ENCODE assay signal across 25 cellular contexts in the genomic region with DNA sequence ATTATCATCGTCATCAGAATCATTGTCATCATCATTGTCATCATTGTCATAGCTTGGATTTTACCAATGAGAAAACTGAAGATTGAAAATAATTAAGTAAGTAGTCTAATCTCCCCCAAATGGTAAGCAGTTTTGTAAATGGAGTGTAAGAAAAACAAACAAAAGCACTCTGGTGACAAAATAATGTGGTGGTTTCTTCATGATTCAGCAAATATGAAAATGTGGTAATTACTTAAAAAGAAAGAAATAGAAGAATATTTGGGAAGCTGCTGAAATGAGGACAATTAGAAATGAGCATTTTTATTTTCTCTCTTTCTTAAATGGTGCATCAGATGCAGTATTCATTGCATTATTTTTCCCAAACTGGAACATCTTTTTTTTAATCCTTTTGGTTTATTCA.
DNase-seq lines count a peak whose midpoint lies in the region; ATAC-seq, FAIRE-seq and TF ChIP-seq lines count a peak whose summit lies in the region.
"Had no signal": no experiment of that assay in that cellular context is flagged by ENCODE, and none has a peak within 500 bp of the region (broad histone marks: within the 10 kb centered on the region; RNA-seq: fewer than 3 reads in every experiment).

No MANE protein-coding gene starts in this region.

- H3K36me3 ChIP-seq in HepG2 (replicated peaks in 1 of 2; ENCODE audit: control insufficient read depth in 1 of 2, insufficient read depth in 2 of 2, low read length in 2 of 2) (no peaks in the 10 kb centered on the region), right lobe of liver (no peaks in the 10 kb centered on the region), K562 (ENCODE audit: control insufficient read depth, insufficient read depth, low read length) (no peaks in the 10 kb centered on the region), esophagus muscularis mucosa (no peaks in the 10 kb centered on the region)
- H3K36me3 ChIP-seq: BE2C, BLaER1 had no signal

- H2AFZ ChIP-seq in HepG2 (ENCODE audit: low read length), result no peak overlapping the region
- H2AFZ ChIP-seq in K562 (ENCODE audit: low read depth, low read length), result no peak overlapping the region

- H3K4me2 ChIP-seq in HepG2 (ENCODE audit: low read depth, low read length) (no peak overlapping the region), K562 (ENCODE audit: insufficient read depth, low read length) (no peak overlapping the region)
- H3K4me2 ChIP-seq: BLaER1 had no signal

- H3K4me1 ChIP-seq in HepG2 (ENCODE audit: insufficient read depth, low read length) (no peaks in the 10 kb centered on the region), right lobe of liver (no peaks in the 10 kb centered on the region), K562 (replicated peaks in 1 of 2; ENCODE audit: control insufficient read depth in 2 of 2, insufficient read depth in 2 of 2, low read length in 2 of 2) (no peaks in the 10 kb centered on the region), esophagus muscularis mucosa (no peaks in the 10 kb centered on the region)
- H3K4me1 ChIP-seq: BE2C, BLaER1 had no signal

- H3K9ac ChIP-seq in HepG2 (ENCODE audit: insufficient read depth, low read depth, low read length) (no peak overlapping the region), K562 (ENCODE audit: insufficient read depth in 1 of 2, low read depth in 2 of 2, low read length in 2 of 2) (no peak overlapping the region)
- H3K9ac ChIP-seq: BLaER1 had no signal

- H3K27me3 ChIP-seq in HepG2 (ENCODE audit: control insufficient read depth in 1 of 2, insufficient read depth in 2 of 2, low read length in 2 of 2) (no peaks in the 10 kb centered on the region), right lobe of liver (no peaks in the 10 kb centered on the region), K562 (ENCODE audit: control insufficient read depth in 2 of 2, insufficient read depth in 2 of 2, low read length in 2 of 2) (no peaks in the 10 kb centered on the region), esophagus muscularis mucosa (no peaks in the 10 kb centered on the region)
- H3K27me3 ChIP-seq: BE2C, BLaER1 had no signal

- WGBS in HepG2 (ENCODE audit: low lambda C conversion rate), result 0% methylated on average over 1 of the region's 1 CpG
- 50% methylated on average over 1 of the region's 1 CpG for WGBS in right lobe of liver (ENCODE audit: insufficient coverage, low coverage, low lambda C conversion rate, missing lambda C conversion rate)
- 0% methylated on average over 1 of the region's 1 CpG for WGBS in K562 (ENCODE audit: insufficient coverage, low coverage, missing lambda C conversion rate)
- 76% methylated on average over 1 of the region's 1 CpG for WGBS in esophagus muscularis mucosa

- H3K9me3 ChIP-seq in HepG2 (ENCODE audit: low read length) (peaks cover 40% of the 10 kb centered on the region), right lobe of liver (no peaks in the 10 kb centered on the region), K562 (replicated peaks; ENCODE audit: control insufficient read depth, insufficient read depth, low read depth, low read length) (no peaks in the 10 kb centered on the region; the same call in 1 of the 2 replicates), esophagus muscularis mucosa (no peaks in the 10 kb centered on the region)
- H3K9me3 ChIP-seq: BE2C had no signal

- FAIRE-seq in HepG2 (lab: Jason Lieb, UNC), result no peak
- FAIRE-seq in K562 (lab: Jason Lieb, UNC), result no peak
- FAIRE-seq: GM12878, GM12892, GM18507 had no signal

- CTCF ChIA-PET in HepG2 (lab: Yijun Ruan, JAX; ENCODE audit: low intra/inter-chr PET ratio, low total read pairs) (no interaction called here), K562 (lab: Yijun Ruan, JAX; ENCODE audit: low intra/inter-chr PET ratio) (no interaction called here)

- BruUV-seq in HepG2 (replicated peaks; lab: Mats Ljungman, UMichigan) (no TSS peak), K562 (replicated peaks; lab: Mats Ljungman, UMichigan) (no TSS peak)

- H4K20me1 ChIP-seq in HepG2 (ENCODE audit: insufficient read depth, low read length), result no peaks in the 10 kb centered on the region
- no peaks in the 10 kb centered on the region for H4K20me1 ChIP-seq in K562 (replicated peaks; ENCODE audit: control insufficient read depth, insufficient read depth, low read length)
- H4K20me1 ChIP-seq: BLaER1 had no signal

- H3K27ac ChIP-seq in HepG2 (ENCODE audit: extremely low read length, insufficient read depth, low read length) (no peak overlapping the region), right lobe of liver (no peak overlapping the region), K562 (ENCODE audit: extremely low read depth, low read depth, low read length) (no peak overlapping the region), esophagus muscularis mucosa (replicated peaks in 1 of 4) (no peak overlapping the region)
- H3K27ac ChIP-seq: 22Rv1, BLaER1 had no signal

- no peak for TF ChIP-seq CTCF in HepG2 (CRISPR knock-in tag; IDR thresholded peaks at IDR 0.05)
- no peak for TF ChIP-seq CTCF in right lobe of liver (IDR thresholded peaks at IDR 0.05)
- no peak for TF ChIP-seq CTCF in K562 (IDR thresholded peaks at IDR 0.05 in 2 of 3, conservative IDR thresholded peaks at IDR 0.05 in 1 of 3; ENCODE audit: insufficient read depth in 2 of 3, low read depth in 1 of 3, low read length in 3 of 3)
- TF ChIP-seq CTCF in esophagus muscularis mucosa (IDR thresholded peaks at IDR 0.05), result no peak

- H3K79me2 ChIP-seq in HepG2 (ENCODE audit: insufficient read depth, low read length), result no peaks in the 10 kb centered on the region
- H3K79me2 ChIP-seq in K562 (ENCODE audit: control insufficient read depth, insufficient read depth, low read length), result no peaks in the 10 kb centered on the region

- TF ChIP-seq RAD21 in HepG2 (CRISPR knock-in tag; IDR thresholded peaks at IDR 0.05), result no peak
- no peak for TF ChIP-seq RAD21 in K562 (CRISPR knock-in tag; conservative IDR thresholded peaks at IDR 0.05 in 1 of 2, IDR thresholded peaks at IDR 0.05 in 1 of 2)

- intact Hi-C loops in HepG2 (cut with micrococcal nuclease; ENCODE audit: unreplicated experiment), result no loop called here
- intact Hi-C loops in right lobe of liver (cut with DNase I), result no loop called here
- intact Hi-C loops in K562 (cut with micrococcal nuclease), result no loop called here
- intact Hi-C loops in esophagus muscularis mucosa (cut with DNase I), result no loop called here

- no peak for TF ChIP-seq EP300 in HepG2 (IDR thresholded peaks at IDR 0.05; ENCODE audit: low read depth in 2 of 2, low read length in 2 of 2)
- TF ChIP-seq EP300 in HepG2 (CRISPR knock-in tag; IDR thresholded peaks at IDR 0.05; ENCODE audit: borderline replicate concordance), result no peak
- no peak for TF ChIP-seq EP300 in K562 (IDR thresholded peaks at IDR 0.05; ENCODE audit: low read length)
- no peak for TF ChIP-seq EP300 in esophagus muscularis mucosa (IDR thresholded peaks at IDR 0.05)

- in situ Hi-C loops in HepG2 (cut with HindIII; ENCODE audit: extremely low pct_ligation_motif_present, low pct_unique_long_range_greater_than_20kb) (no loop called here), K562 (cut with MboI) (no loop called here)

- H3K9me1 ChIP-seq in K562 (ENCODE audit: control insufficient read depth, insufficient read depth, low read length), result no peaks in the 10 kb centered on the region

- ATAC-seq in HepG2 (no peak), right lobe of liver (no peak), K562 (no peak), GM19452 (IDR thresholded peaks at IDR 0.05; ENCODE audit: unreplicated experiment) (no peak)
- ATAC-seq: GM12878 had no signal

- POLR2A ChIA-PET in HepG2 (lab: Yijun Ruan, JAX), result no interaction called here
- POLR2A ChIA-PET in K562 (lab: Yijun Ruan, JAX), result no interaction called here

- H3K4me3 ChIP-seq in HepG2 (replicated peaks in 1 of 3; ENCODE audit: insufficient read depth in 1 of 3, low read depth in 2 of 3, low read length in 3 of 3) (no peak overlapping the region), right lobe of liver (no peak overlapping the region), K562 (no peak overlapping the region), esophagus muscularis mucosa (no peak overlapping the region)
- H3K4me3 ChIP-seq: BLaER1, GM12878 had no signal

- DNase-seq in HepG2 (ENCODE audit: low spot score) (no peak), right lobe of liver (no peak), K562 (ENCODE audit: extremely low read depth in 1 of 4, low spot score in 3 of 4) (no peak), esophagus muscularis mucosa (ENCODE audit: extremely low spot score) (no peak)
- DNase-seq: ACHN; AML-193; BE2C; C1 segment of cervical spinal cord; CD4-positive, alpha-beta memory T cell; CD4-positive, CD25-positive, alpha-beta regulatory T cell; CD8-positive, alpha-beta memory T cell; COR-L47; DMS 273 treated with DMSO at 0.1 percent for 48 hours; DMS153; DMS53; DMS79; DND-41; EL; GDM1 had no signal

- TF ChIP-seq POLR2A in HepG2 (IDR thresholded peaks at IDR 0.05; ENCODE audit: insufficient read depth in 1 of 2, low read depth in 2 of 2, low read length in 2 of 2) (no peak), right lobe of liver (IDR thresholded peaks at IDR 0.05) (no peak), K562 (conservative IDR thresholded peaks at IDR 0.05) (no peak), esophagus muscularis mucosa (IDR thresholded peaks at IDR 0.05; ENCODE audit: low read depth) (no peak)

TF ChIP-seq in HepG2, 621 proteins besides CTCF, POLR2A, EP300 and RAD21 (continues in another document):
- TF ChIP-seq MTF1 (CRISPR knock-in tag; IDR thresholded peaks at IDR 0.05) (no peak), NR3C1 (CRISPR knock-in tag; IDR thresholded peaks at IDR 0.05) (no peak)
- TF ChIP-seq, protein P1, sequence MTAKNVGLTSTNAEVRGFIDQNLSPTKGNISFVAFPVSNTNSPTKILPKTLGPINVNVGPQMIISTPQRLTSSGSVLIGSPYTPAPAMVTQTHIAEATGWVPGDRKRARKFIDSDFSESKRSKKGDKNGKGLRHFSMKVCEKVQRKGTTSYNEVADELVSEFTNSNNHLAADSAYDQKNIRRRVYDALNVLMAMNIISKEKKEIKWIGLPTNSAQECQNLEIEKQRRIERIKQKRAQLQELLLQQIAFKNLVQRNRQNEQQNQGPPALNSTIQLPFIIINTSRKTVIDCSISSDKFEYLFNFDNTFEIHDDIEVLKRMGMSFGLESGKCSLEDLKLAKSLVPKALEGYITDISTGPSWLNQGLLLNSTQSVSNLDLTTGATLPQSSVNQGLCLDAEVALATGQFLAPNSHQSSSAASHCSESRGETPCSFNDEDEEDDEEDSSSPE (CRISPR knock-in tag; IDR thresholded peaks at IDR 0.05), result no peak

TF ChIP-seq in K562, 482 proteins besides CTCF, POLR2A, EP300 and RAD21:
- TF ChIP-seq ZNF316 (IDR thresholded peaks at IDR 0.05) (peak; percentile 21; the same call in 1 of the 2 replicates), MAFG (tag; conservative IDR thresholded peaks at IDR 0.05) (0 out of 2 replicates have a peak, but pooled peaks have one; percentile 22), C11orf30 (IDR thresholded peaks at IDR 0.05; ENCODE audit: low read depth) (peak; percentile 9; the same call in 1 of the 2 replicates), ZNF561 (CRISPR knock-in tag; conservative IDR thresholded peaks at IDR 0.05) (no peak)
